In genomic region chr15:100308222-100309007, GRCh38 we compare ENCODE assay signal across 15 cellular contexts. TPM values are rescaled to one million over a fixed set of nuclear protein-coding genes. Genes with fewer than 3 reads are reported as not detected.
DNase-seq lines count a peak whose midpoint lies in the region; ATAC-seq and TF ChIP-seq lines count a peak whose summit lies in the region.
"Had no signal": no experiment of that assay in that cellular context is flagged by ENCODE, and none has a peak within 500 bp of the region (broad histone marks: within the 10 kb centered on the region; RNA-seq: fewer than 3 reads in every experiment).

No MANE protein-coding gene starts in this region.

- POLR2A ChIA-PET in activated CD4-positive, alpha-beta memory T cell treated with anti-CD3 and anti-CD28 coated beads for 36 hours (lab: Charles Lee), result interaction anchor here (0.6 kb wide), 1 partner anchor 468 kb away, joined by 4 read pairs; no protein-coding TSS in a partner anchor

- H3K9me3 Mint-ChIP-seq in activated CD4-positive, alpha-beta memory T cell treated with anti-CD3 and anti-CD28 coated beads for 36 hours, result no peaks in the 10 kb centered on the region
- H3K9me3 Mint-ChIP-seq: effector memory CD8-positive, alpha-beta T cell had no signal

- H3K4me3 ChIP-seq in fibroblast of pulmonary artery (replicated peaks; ENCODE audit: low read depth, low read length), result no peak overlapping the region
- no peak overlapping the region for H3K4me3 ChIP-seq in ovary
- H3K4me3 ChIP-seq: K562 had no signal

- no peak for TF ChIP-seq POLR2A in ovary (IDR thresholded peaks at IDR 0.05)
- no peak for TF ChIP-seq POLR2A in GM18505 (IDR thresholded peaks at IDR 0.05; ENCODE audit: borderline replicate concordance, extremely low read depth, insufficient read depth, insufficient read length)

- intact Hi-C loops in ovary (cut with DNase I), result no loop called here
- intact Hi-C loops in activated CD4-positive, alpha-beta memory T cell treated with anti-CD3 and anti-CD28 coated beads for 36 hours (cut with micrococcal nuclease), result no loop called here

- H3K36me3 ChIP-seq in ovary, result no peaks in the 10 kb centered on the region

- H3K27me3 ChIP-seq in ovary, result no peaks in the 10 kb centered on the region

- H3K27ac ChIP-seq in ovary, result peak overlapping the region in 1 of 2 donors; percentile 36

- DNase-seq in Ammon's horn (ENCODE audit: low spot score) (peak; percentile 31), OCI-M1 (lab: John Stamatoyannopoulos, UW) (peak; percentile 1), fibroblast of pulmonary artery (ENCODE audit: low read depth) (peak; percentile 45), ovary (peak in 3 of 5 donors; percentile 30 to 55 (median 48)), NCI-H2107 (lab: John Stamatoyannopoulos, UW) (no peak), 8988T (no peak)
- DNase-seq in activated CD4-positive, alpha-beta memory T cell treated with anti-CD3 and anti-CD28 coated beads for 36 hours, result no peak
- DNase-seq: activated CD4-positive, alpha-beta T cell treated with anti-CD3 and anti-CD28 coated beads for 1 hour; activated T-cell treated with anti-CD3 and anti-CD28 coated beads, Interleukin-2, amount 50 U/mL, for 4 hours; effector memory CD8-positive, alpha-beta T cell; NCI-H2029 had no signal

- H3K4me3 Mint-ChIP-seq in activated CD4-positive, alpha-beta memory T cell treated with anti-CD3 and anti-CD28 coated beads for 36 hours, result no peak overlapping the region
- H3K4me3 Mint-ChIP-seq: activated T-cell treated with anti-CD3 and anti-CD28 coated beads, Interleukin-2, amount 50 U/mL, for 4 hours; effector memory CD8-positive, alpha-beta T cell; type B pancreatic cell had no signal

- no peak for ATAC-seq in GM18505 (IDR thresholded peaks at IDR 0.05; ENCODE audit: unreplicated experiment)
- ATAC-seq: activated T-cell treated with anti-CD3 and anti-CD28 coated beads, Interleukin-2, amount 50 U/mL, for 4 hours; effector memory CD8-positive, alpha-beta T cell; K562; left lobe of liver had no signal

- peaks cover 13% of the 10 kb centered on the region for H3K36me3 Mint-ChIP-seq in activated CD4-positive, alpha-beta memory T cell treated with anti-CD3 and anti-CD28 coated beads for 36 hours
- H3K36me3 Mint-ChIP-seq: type B pancreatic cell had no signal

- TF ChIP-seq EP300 in ovary (IDR thresholded peaks at IDR 0.05), result no peak

- no peak for TF ChIP-seq CTCF in fibroblast of pulmonary artery (IDR thresholded peaks at IDR 0.05; ENCODE audit: low read length, missing control alignments)
- no peak for TF ChIP-seq CTCF in ovary (IDR thresholded peaks at IDR 0.05)

- H3K27ac Mint-ChIP-seq in activated CD4-positive, alpha-beta memory T cell treated with anti-CD3 and anti-CD28 coated beads for 36 hours, result no peak overlapping the region
- H3K27ac Mint-ChIP-seq: type B pancreatic cell had no signal

- 10 to 16% (median 14%) methylated on average over 11 of the region's 11 CpGs for WGBS in ovary, 3 donors

- H3K4me1 ChIP-seq in ovary (ENCODE audit: insufficient read depth), result peaks cover 14% of the 10 kb centered on the region

- H3K4me1 Mint-ChIP-seq in activated CD4-positive, alpha-beta memory T cell treated with anti-CD3 and anti-CD28 coated beads for 36 hours (ENCODE audit: low read depth), result no peaks in the 10 kb centered on the region

- H3K27me3 Mint-ChIP-seq in activated CD4-positive, alpha-beta memory T cell treated with anti-CD3 and anti-CD28 coated beads for 36 hours, result no peaks in the 10 kb centered on the region
- H3K27me3 Mint-ChIP-seq: effector memory CD8-positive, alpha-beta T cell; type B pancreatic cell had no signal

- H3K9me3 ChIP-seq in ovary, result no peaks in the 10 kb centered on the region

- CTCF ChIA-PET in activated CD4-positive, alpha-beta memory T cell treated with anti-CD3 and anti-CD28 coated beads for 36 hours (lab: Charles Lee), result no interaction called here

RNA-seq across cellular contexts. Expression of gene ADAMTS17, which starts 33.4 kb away (rescaled TPM):
- total RNA-seq in ovary, result 10 to 100 TPM in 1 of 7 donors, 1 to 10 TPM in 6; 3.0 to 11.3 (median 7.9) TPM
- 1 to 10 TPM; 1.3 to 2.2 TPM for polyA plus RNA-seq in ovary
- total RNA-seq in activated CD4-positive, alpha-beta memory T cell treated with anti-CD3 and anti-CD28 coated beads for 36 hours, result 1 to 10 TPM in 1 of 2 experiments, under 1 TPM in 1; 0.99 to 1.2 TPM

Comparison
In these comparisons a context has a peak if more than half of its experiments do, and no peak if none do; other contexts are left out.
1. DNase-seq: peak in Ammon's horn (single experiment), OCI-M1 (single experiment), fibroblast of pulmonary artery (single experiment) and ovary (3 of 5); none in activated CD4-positive, alpha-beta memory T cell treated with anti-CD3 and anti-CD28 coated beads for 36 hours (single experiment), NCI-H2107 (single experiment) and 8988T (single experiment).